ENCODE assay signal across 8 cellular contexts in the genomic region with DNA sequence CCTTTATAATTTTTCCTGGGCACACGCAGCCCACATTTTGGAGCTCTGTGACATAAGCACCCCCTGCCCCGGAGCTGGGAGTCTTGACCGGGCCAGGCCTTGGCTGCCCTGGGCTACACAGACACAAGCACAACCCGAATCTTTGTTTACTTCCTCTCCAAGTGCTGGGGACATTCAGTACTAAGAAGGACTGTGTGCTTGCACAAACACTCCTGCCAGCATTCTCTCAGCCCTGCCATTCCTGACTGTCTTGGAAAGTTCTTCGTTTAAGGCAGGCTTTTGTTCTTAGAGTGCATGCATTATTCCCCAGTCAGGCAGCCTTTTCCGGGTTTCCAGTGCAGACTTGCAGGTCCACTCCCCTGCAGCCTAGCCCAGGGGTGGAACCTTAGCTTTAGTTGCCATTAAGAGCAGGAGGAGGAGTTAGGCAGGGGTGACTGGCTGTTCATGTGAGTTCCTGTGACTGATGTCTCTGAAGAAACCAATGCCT. TPM values are rescaled to one million over a fixed set of nuclear protein-coding genes. Genes with fewer than 3 reads are reported as not detected.
A peak's percentile ranks its signal among the peaks of the same experiment; 100 is the strongest.
DNase-seq lines count a peak whose midpoint lies in the region; ATAC-seq and TF ChIP-seq lines count a peak whose summit lies in the region.

No MANE protein-coding gene starts in this region.

- WGBS in lower leg skin, 2 donors, result 3 to 10% methylated on average over 6 of the region's 6 CpGs

- no peak for TF ChIP-seq POLR2A in lower leg skin (IDR thresholded peaks at IDR 0.05)

- H3K4me3 ChIP-seq in H7 (ENCODE audit: insufficient read depth, low read depth, low read length) (no peak overlapping the region), NT2/D1 (ENCODE audit: insufficient read length, low read depth) (no peak overlapping the region), lower leg skin (ENCODE audit: low read depth, poor library complexity, severe bottlenecking) (no peak overlapping the region), subcutaneous abdominal adipose tissue (ENCODE audit: low read depth in 1 of 5, low read length in 5 of 5) (peak overlapping the region in 4 of 5 donors; percentile 5 to 30 (median 20))

- H3K4me1 ChIP-seq in NT2/D1 (ENCODE audit: insufficient read depth, insufficient read length), result peaks cover 4% of the 10 kb centered on the region
- peaks cover 24 to 92% (median 74%) of the 10 kb centered on the region in 5 donors for H3K4me1 ChIP-seq in subcutaneous abdominal adipose tissue (ENCODE audit: control insufficient read depth in 5 of 5, insufficient read depth in 5 of 5, low read length in 5 of 5)

- ATAC-seq in HG02885 (IDR thresholded peaks at IDR 0.05; ENCODE audit: poor library complexity, unreplicated experiment), result no peak
- no peak for ATAC-seq in GM18858 (IDR thresholded peaks at IDR 0.05; ENCODE audit: unreplicated experiment)
- no peak for ATAC-seq in HG03442 (IDR thresholded peaks at IDR 0.05; ENCODE audit: unreplicated experiment)

- intact Hi-C loops in lower leg skin (cut with DNase I; ENCODE audit: low total_unique reads), result loop anchor here (2.0 kb wide), 1 partner anchor 28 kb away; a partner anchor contains a TSS

- H3K9ac ChIP-seq in NT2/D1 (ENCODE audit: insufficient read length, low read depth) (peak overlapping the region; percentile 11), subcutaneous abdominal adipose tissue (ENCODE audit: low read length in 5 of 5) (peak overlapping the region in 3 of 5 donors; percentile 19 to 28 (median 28))

- DNase-seq in H7, result peak; percentile 72
- DNase-seq in NT2/D1 (ENCODE audit: low read depth, low spot score), result peak; percentile 84
- peak; percentile 78 for DNase-seq in ecto neural progenitor cell (ENCODE audit: low spot score)
- peak; percentile 91 to 94 for DNase-seq in lower leg skin (ENCODE audit: low spot score in 2 of 2)

- H3K36me3 ChIP-seq in H7 (replicated peaks; ENCODE audit: control insufficient read depth, insufficient read depth, low read length) (no peaks in the 10 kb centered on the region), NT2/D1 (ENCODE audit: insufficient read depth, insufficient read length, low read length) (no peaks in the 10 kb centered on the region), subcutaneous abdominal adipose tissue (ENCODE audit: control insufficient read depth in 5 of 5, insufficient read depth in 5 of 5, low read length in 5 of 5) (no peaks in the 10 kb centered on the region)

- H3K27me3 ChIP-seq in H7 (ENCODE audit: control insufficient read depth, insufficient read depth, low read length) (no peaks in the 10 kb centered on the region), NT2/D1 (ENCODE audit: insufficient read depth, insufficient read length) (no peaks in the 10 kb centered on the region), subcutaneous abdominal adipose tissue (ENCODE audit: control insufficient read depth in 5 of 5, insufficient read depth in 4 of 5, low read length in 5 of 5) (no peaks in the 10 kb centered on the region)

- no peak for TF ChIP-seq CTCF in lower leg skin (IDR thresholded peaks at IDR 0.05)

- H3K9me3 ChIP-seq in NT2/D1 (ENCODE audit: insufficient read depth, low read length) (no peaks in the 10 kb centered on the region), subcutaneous abdominal adipose tissue (ENCODE audit: control insufficient read depth in 5 of 5, low read length in 5 of 5) (no peaks in the 10 kb centered on the region)

- H3K27ac ChIP-seq in subcutaneous abdominal adipose tissue (ENCODE audit: low read depth, low read length), result peak overlapping the region; percentile 86

RNA-seq across cellular contexts. Expression of a gene that starts 28.6 kb away (rescaled TPM):
- 10.9 and 14.0 TPM in 2 replicates for total RNA-seq in H7 (2014; rRNA removed; shearing (Covaris generic))
- 100 to 1,000 TPM; 110 to 176 (median 139) TPM for total RNA-seq in lower leg skin

Comparison
In these comparisons a context has a peak if more than half of its experiments do, and no peak if none do; other contexts are left out.
1. H3K4me3 ChIP-seq: peak in subcutaneous abdominal adipose tissue (4 of 5); none in H7 (single experiment), NT2/D1 (single experiment) and lower leg skin (single experiment).
2. Peak in every context shown above with its lines, with median percentiles within 50 percentile points of each other: DNase-seq.